ENCODE assay signal across 18 cellular contexts in the genomic region with DNA sequence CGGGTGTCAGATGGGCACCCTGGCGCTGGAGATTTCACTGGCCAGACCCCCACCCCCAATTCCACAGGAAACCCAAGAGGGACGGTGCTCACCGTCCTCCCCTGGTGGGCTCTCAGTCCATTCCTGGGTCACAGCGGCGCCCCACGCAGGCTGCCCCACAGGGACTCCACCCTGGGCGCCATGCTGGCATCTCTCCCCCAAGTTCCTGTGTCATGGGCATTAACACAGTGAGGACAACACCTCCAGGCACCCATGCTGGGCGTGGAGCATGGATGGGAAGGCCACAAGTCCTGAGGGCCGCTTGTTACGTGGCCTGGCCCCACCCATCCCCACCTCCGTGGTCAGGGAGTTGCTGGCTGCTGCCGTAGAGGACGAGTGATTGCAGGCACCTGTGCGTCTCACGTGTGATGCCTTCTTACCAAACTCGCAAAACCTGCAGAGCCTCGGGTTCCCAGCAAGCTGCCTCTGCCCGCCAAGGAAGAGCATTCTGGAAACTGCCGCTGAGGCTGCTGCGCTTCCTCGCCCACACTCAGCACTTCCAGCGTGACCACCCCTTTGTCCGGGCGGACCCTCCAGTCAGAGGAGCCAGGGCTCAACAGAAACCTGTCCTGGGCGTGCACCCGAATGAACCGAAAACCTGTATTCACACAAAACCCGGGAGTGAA.
DNase-seq lines count a peak whose midpoint lies in the region; ATAC-seq, FAIRE-seq and TF ChIP-seq lines count a peak whose summit lies in the region.
"Had no signal": no experiment of that assay in that cellular context is flagged by ENCODE, and none has a peak within 500 bp of the region (broad histone marks: within the 10 kb centered on the region; RNA-seq: fewer than 3 reads in every experiment).

No MANE protein-coding gene starts in this region.

- intact Hi-C loops in left ventricle myocardium inferior (cut with micrococcal nuclease) = no loop called here
- intact Hi-C loops in HepG2 (cut with micrococcal nuclease; ENCODE audit: unreplicated experiment) = no loop called here

- DNase-seq in RWPE2 (ENCODE audit: low spot score) (peak; percentile 50), left ventricle myocardium inferior (peak; percentile 9), DMS79 (lab: John Stamatoyannopoulos, UW) (no peak), HepG2 (ENCODE audit: low spot score) (no peak), MV-4-11 (lab: John Stamatoyannopoulos, UW) (no peak), GM23338 (ENCODE audit: low spot score) (no peak)
- DNase-seq: activated CD4-positive, alpha-beta T cell treated with anti-CD3 and anti-CD28 coated beads for 1 hour; activated T-cell treated with anti-CD3 and anti-CD28 coated beads, Interleukin-2, amount 50 U/mL, for 72 hours; effector CD8-positive, alpha-beta T cell; NCI-H1048; NCI-H2029 treated with DMSO at 0.1 percent for 48 hours had no signal

- in situ Hi-C loops in HepG2 (cut with HindIII; ENCODE audit: extremely low pct_ligation_motif_present, low pct_unique_long_range_greater_than_20kb) = loop anchor here (5.0 kb wide), 1 partner anchor 77 kb away; no protein-coding TSS in a partner anchor

- peaks cover 7% of the 10 kb centered on the region for H3K27me3 Mint-ChIP-seq in GM23338 (ENCODE audit: insufficient read depth, low read depth, poor library complexity)
- H3K27me3 Mint-ChIP-seq: activated naive CD4-positive, alpha-beta T cell treated with anti-CD3 and anti-CD28 coated beads, Interleukin-2, amount 50 U/mL, for 24 hours had no signal

- no peaks in the 10 kb centered on the region for H3K36me3 Mint-ChIP-seq in GM23338 (ENCODE audit: low read depth)
- H3K36me3 Mint-ChIP-seq: activated naive CD4-positive, alpha-beta T cell treated with anti-CD3 and anti-CD28 coated beads, Interleukin-2, amount 50 U/mL, for 24 hours had no signal

- CTCF ChIA-PET in HepG2 (lab: Yijun Ruan, JAX; ENCODE audit: low intra/inter-chr PET ratio, low total read pairs) = no interaction called here

- H3F3A ChIP-seq in GM23338 (replicated peaks; ENCODE audit: low read depth) = no peaks in the 10 kb centered on the region

- H2AFZ ChIP-seq in HepG2 (ENCODE audit: low read length) = no peak overlapping the region
- H2AFZ ChIP-seq in GM23338 = no peak overlapping the region

- no peaks in the 10 kb centered on the region for H3K9me3 Mint-ChIP-seq in GM23338
- H3K9me3 Mint-ChIP-seq: activated naive CD4-positive, alpha-beta T cell treated with anti-CD3 and anti-CD28 coated beads, Interleukin-2, amount 50 U/mL, for 24 hours; activated T-cell treated with anti-CD3 and anti-CD28 coated beads, Interleukin-2, amount 50 U/mL, for 72 hours had no signal

- H3K36me3 ChIP-seq in BLaER1 treated with 17β-estradiol and CSF1 and Interleukin-3, amounts not matched to agents 10 nM and 100 nM = peaks cover 0 to 12% (median 0%) of the 10 kb centered on the region in 11 experiments; a peak in 2 of 22 replicates
- no peaks in the 10 kb centered on the region for H3K36me3 ChIP-seq in RWPE2 (ENCODE audit: low read depth)
- no peaks in the 10 kb centered on the region for H3K36me3 ChIP-seq in left ventricle myocardium inferior
- no peaks in the 10 kb centered on the region for H3K36me3 ChIP-seq in rectal smooth muscle tissue (ENCODE audit: control insufficient read depth, insufficient read depth, low read length)
- no peaks in the 10 kb centered on the region for H3K36me3 ChIP-seq in HepG2 (replicated peaks in 1 of 2; ENCODE audit: control insufficient read depth in 1 of 2, insufficient read depth in 2 of 2, low read length in 2 of 2)
- H3K36me3 ChIP-seq in GM23338 (ENCODE audit: insufficient read depth) = no peaks in the 10 kb centered on the region

- H3K4me1 Mint-ChIP-seq in GM23338 = peaks cover 5% of the 10 kb centered on the region
- H3K4me1 Mint-ChIP-seq: activated naive CD4-positive, alpha-beta T cell treated with anti-CD3 and anti-CD28 coated beads, Interleukin-2, amount 50 U/mL, for 24 hours had no signal

- H3K27me3 ChIP-seq in BLaER1 treated with 17β-estradiol and CSF1 and Interleukin-3, amounts not matched to agents 10 nM and 100 nM = peaks cover 0 to 74% (median 0%) of the 10 kb centered on the region in 11 experiments; a peak in 7 of 22 replicates
- H3K27me3 ChIP-seq in RWPE2 (ENCODE audit: insufficient read depth, poor library complexity, severe bottlenecking) = no peaks in the 10 kb centered on the region
- H3K27me3 ChIP-seq in left ventricle myocardium inferior (ENCODE audit: low read depth) = no peaks in the 10 kb centered on the region
- no peaks in the 10 kb centered on the region for H3K27me3 ChIP-seq in rectal smooth muscle tissue (ENCODE audit: control insufficient read depth, insufficient read depth, low read length)
- peaks cover 8 to 52% of the 10 kb centered on the region in 2 experiments for H3K27me3 ChIP-seq in HepG2 (ENCODE audit: control insufficient read depth in 1 of 2, insufficient read depth in 2 of 2, low read length in 2 of 2)
- H3K27me3 ChIP-seq in GM23338 (ENCODE audit: insufficient read depth) = no peaks in the 10 kb centered on the region

- BruUV-seq in HepG2 (replicated peaks; lab: Mats Ljungman, UMichigan) = no TSS peak

- H3K4me2 ChIP-seq in BLaER1 treated with 17β-estradiol and CSF1 and Interleukin-3, amounts not matched to agents 10 nM and 100 nM = peak overlapping the region; percentile 67 to 100 (median 88)
- H3K4me2 ChIP-seq in HepG2 (ENCODE audit: low read depth, low read length) = no peak overlapping the region
- no peak overlapping the region for H3K4me2 ChIP-seq in GM23338
- H3K4me2 ChIP-seq: KMS-11 had no signal

- no peak overlapping the region for H3K4me3 Mint-ChIP-seq in GM23338
- H3K4me3 Mint-ChIP-seq: activated naive CD4-positive, alpha-beta T cell treated with anti-CD3 and anti-CD28 coated beads, Interleukin-2, amount 50 U/mL, for 24 hours; activated T-cell treated with anti-CD3 and anti-CD28 coated beads, Interleukin-2, amount 50 U/mL, for 72 hours had no signal

- no peak for TF ChIP-seq POLR2A in HepG2 (IDR thresholded peaks at IDR 0.05; ENCODE audit: insufficient read depth in 1 of 2, low read depth in 2 of 2, low read length in 2 of 2)

- H3K4me3 ChIP-seq in BLaER1 treated with 17β-estradiol and CSF1 and Interleukin-3, amounts not matched to agents 10 nM and 100 nM = peak overlapping the region in 8 of 10 experiments; percentile 6 to 63 (median 43); a peak in 13 of 20 replicates
- H3K4me3 ChIP-seq in RWPE2 (ENCODE audit: severe bottlenecking) (no peak overlapping the region), left ventricle myocardium inferior (no peak overlapping the region), rectal smooth muscle tissue (ENCODE audit: low read length) (no peak overlapping the region), HepG2 (replicated peaks in 1 of 3; ENCODE audit: insufficient read depth in 1 of 3, low read depth in 2 of 3, low read length in 3 of 3) (no peak overlapping the region), GM23338 (no peak overlapping the region)
- H3K4me3 ChIP-seq: GM23248 had no signal

- H3K9me3 ChIP-seq in BLaER1 treated with 17β-estradiol and CSF1 and Interleukin-3, amounts not matched to agents 10 nM and 100 nM (replicated peaks in 1 of 11) = peaks cover 3 to 16% (median 11%) of the 10 kb centered on the region in 11 experiments; a peak in 18 of 22 replicates
- H3K9me3 ChIP-seq in RWPE2 (ENCODE audit: severe bottlenecking) = no peaks in the 10 kb centered on the region
- H3K9me3 ChIP-seq in left ventricle myocardium inferior (replicated peaks) = peaks cover 4% of the 10 kb centered on the region
- H3K9me3 ChIP-seq in HepG2 (ENCODE audit: low read length) = no peaks in the 10 kb centered on the region

- TF ChIP-seq RAD21 in HepG2 (CRISPR knock-in tag; IDR thresholded peaks at IDR 0.05) = no peak

- H3K9me2 ChIP-seq in GM23338 (ENCODE audit: insufficient read depth) = no peaks in the 10 kb centered on the region

- peaks cover 0 to 60% (median under 1%) of the 10 kb centered on the region in 11 experiments; a peak in 6 of 22 replicates for H4K20me1 ChIP-seq in BLaER1 treated with 17β-estradiol and CSF1 and Interleukin-3, amounts not matched to agents 10 nM and 100 nM
- H4K20me1 ChIP-seq in HepG2 (ENCODE audit: insufficient read depth, low read length) (no peaks in the 10 kb centered on the region), GM23338 (replicated peaks; ENCODE audit: insufficient read depth) (no peaks in the 10 kb centered on the region)

- no peak for TF ChIP-seq CTCF in RWPE2 (IDR thresholded peaks at IDR 0.05; ENCODE audit: poor library complexity, severe bottlenecking)
- TF ChIP-seq CTCF in left ventricle myocardium inferior (IDR thresholded peaks at IDR 0.05; ENCODE audit: borderline replicate concordance) = no peak
- TF ChIP-seq CTCF in HepG2 (CRISPR knock-in tag; IDR thresholded peaks at IDR 0.05) = no peak
- TF ChIP-seq CTCF in GM23338 (conservative IDR thresholded peaks at IDR 0.05; ENCODE audit: low read depth in 2 of 2) = no peak

- peak overlapping the region in 7 of 11 experiments; percentile 54 to 79 (median 75); a peak in 12 of 22 replicates for H3K27ac ChIP-seq in BLaER1 treated with 17β-estradiol and CSF1 and Interleukin-3, amounts not matched to agents 10 nM and 100 nM
- H3K27ac ChIP-seq in RWPE2 (ENCODE audit: poor library complexity, severe bottlenecking) = no peak overlapping the region
- H3K27ac ChIP-seq in left ventricle myocardium inferior (replicated peaks) = no peak overlapping the region
- peak overlapping the region; percentile 71 for H3K27ac ChIP-seq in rectal smooth muscle tissue (ENCODE audit: low read depth, low read length)
- no peak overlapping the region for H3K27ac ChIP-seq in HepG2 (ENCODE audit: extremely low read length, insufficient read depth, low read length)
- no peak overlapping the region for H3K27ac ChIP-seq in GM23338 (ENCODE audit: low read depth)
- H3K27ac ChIP-seq: GM23248, KMS-11 had no signal

- no peak for ATAC-seq in RWPE2 (ENCODE audit: low read depth)
- ATAC-seq in HepG2 = no peak
- no peak for ATAC-seq in GM23338
- ATAC-seq: activated T-cell treated with anti-CD3 and anti-CD28 coated beads, Interleukin-2, amount 50 U/mL, for 72 hours had no signal

- POLR2A ChIA-PET in HepG2 (lab: Yijun Ruan, JAX) = interaction anchor here (1.5 kb wide), 1 partner anchor 13 kb away, joined by 3 read pairs; no protein-coding TSS in a partner anchor

- TF ChIP-seq EP300 in HepG2 (IDR thresholded peaks at IDR 0.05; ENCODE audit: low read depth in 2 of 2, low read length in 2 of 2) (no peak), HepG2 (CRISPR knock-in tag; IDR thresholded peaks at IDR 0.05; ENCODE audit: borderline replicate concordance) (no peak)

- peak overlapping the region in 8 of 11 experiments; percentile 14 to 80 (median 62); a peak in 14 of 22 replicates for H3K9ac ChIP-seq in BLaER1 treated with 17β-estradiol and CSF1 and Interleukin-3, amounts not matched to agents 10 nM and 100 nM
- no peak overlapping the region for H3K9ac ChIP-seq in rectal smooth muscle tissue (ENCODE audit: low read length)
- H3K9ac ChIP-seq in HepG2 (ENCODE audit: insufficient read depth, low read depth, low read length) = no peak overlapping the region
- H3K9ac ChIP-seq: GM23248, KMS-11 had no signal

- no peak for FAIRE-seq in HepG2 (lab: Jason Lieb, UNC)
- FAIRE-seq: astrocyte, GM12891 had no signal

- 54% methylated on average over 5 of the region's 29 CpGs for WGBS in HepG2 (ENCODE audit: low lambda C conversion rate)

- H3K79me2 ChIP-seq in HepG2 (ENCODE audit: insufficient read depth, low read length) (no peaks in the 10 kb centered on the region), GM23338 (replicated peaks; ENCODE audit: insufficient read depth) (no peaks in the 10 kb centered on the region)

- H3K4me1 ChIP-seq in BLaER1 treated with 17β-estradiol and CSF1 and Interleukin-3, amounts not matched to agents 10 nM and 100 nM = peaks cover 46 to 96% (median 95%) of the 10 kb centered on the region in 10 experiments
- H3K4me1 ChIP-seq in RWPE2 (ENCODE audit: insufficient read depth, poor library complexity, severe bottlenecking) = peaks cover 8% of the 10 kb centered on the region
- H3K4me1 ChIP-seq in left ventricle myocardium inferior = peaks cover 29% of the 10 kb centered on the region
- H3K4me1 ChIP-seq in rectal smooth muscle tissue (ENCODE audit: control insufficient read depth, insufficient read depth, low read length) = peaks cover 28% of the 10 kb centered on the region
- H3K4me1 ChIP-seq in HepG2 (ENCODE audit: insufficient read depth, low read length) = peaks cover 59% of the 10 kb centered on the region
- H3K4me1 ChIP-seq in GM23338 (ENCODE audit: insufficient read depth) = no peaks in the 10 kb centered on the region

- H3K27ac Mint-ChIP-seq in GM23338 = no peak overlapping the region
- H3K27ac Mint-ChIP-seq: activated naive CD4-positive, alpha-beta T cell treated with anti-CD3 and anti-CD28 coated beads, Interleukin-2, amount 50 U/mL, for 24 hours; activated T-cell treated with anti-CD3 and anti-CD28 coated beads, Interleukin-2, amount 50 U/mL, for 72 hours had no signal

Comparison
In these comparisons a context has a peak if more than half of its experiments do, and no peak if none do; other contexts are left out.
1. H3K27ac ChIP-seq: peak in BLaER1 treated with 17β-estradiol and CSF1 and Interleukin-3, amounts not matched to agents 10 nM and 100 nM (7 of 11) and rectal smooth muscle tissue (single experiment); none in RWPE2 (single experiment), left ventricle myocardium inferior (single experiment), HepG2 (single experiment) and GM23338 (single experiment).
2. H3K4me2 ChIP-seq: peak in BLaER1 treated with 17β-estradiol and CSF1 and Interleukin-3, amounts not matched to agents 10 nM and 100 nM (11 of 11); none in HepG2 (single experiment) and GM23338 (single experiment).
3. H3K4me3 ChIP-seq: peak in BLaER1 treated with 17β-estradiol and CSF1 and Interleukin-3, amounts not matched to agents 10 nM and 100 nM (8 of 10); none in RWPE2 (single experiment), left ventricle myocardium inferior (single experiment), rectal smooth muscle tissue (single experiment), HepG2 (0 of 3) and GM23338 (single experiment).
4. H3K9ac ChIP-seq: peak in BLaER1 treated with 17β-estradiol and CSF1 and Interleukin-3, amounts not matched to agents 10 nM and 100 nM (8 of 11); none in rectal smooth muscle tissue (single experiment) and HepG2 (single experiment).
5. DNase-seq: peak in RWPE2 (single experiment) and left ventricle myocardium inferior (single experiment); none in DMS79 (single experiment), HepG2 (single experiment), MV-4-11 (single experiment) and GM23338 (single experiment).